ENCODE assay signal across 8 cellular contexts in genomic region chr4:48342559-48342878, GRCh38. TPM values are rescaled to one million over a fixed set of nuclear protein-coding genes. Genes with fewer than 3 reads are reported as not detected.
DNase-seq lines count a peak whose midpoint lies in the region; ATAC-seq and TF ChIP-seq lines count a peak whose summit lies in the region.

No MANE protein-coding gene starts in this region.

- DNase-seq in OCI-M1 (lab: John Stamatoyannopoulos, UW) (peak; percentile 34), natural killer cell (peak; percentile 31), NCI-H128 (lab: John Stamatoyannopoulos, UW; ENCODE audit: unreplicated experiment) (no peak), left lobe of liver (ENCODE audit: low spot score) (no peak), NCI-H2227 treated with DMSO at 0.1 percent for 48 hours (lab: John Stamatoyannopoulos, UW) (no peak)

- H3K27ac ChIP-seq in cingulate gyrus (ENCODE audit: low read depth, low read length): peak overlapping the region; percentile 80

- no peaks in the 10 kb centered on the region for H3K36me3 Mint-ChIP-seq in natural killer cell

- no peaks in the 10 kb centered on the region for H3K9me3 Mint-ChIP-seq in natural killer cell

- intact Hi-C loops in natural killer cell (cut with micrococcal nuclease): loop anchor here (2.0 to 5.0 kb wide), 2 partner anchors 215 to 428 kb away; partner anchors contain the start of gene NFXL1

- peak overlapping the region; percentile 93 to 98 for H3K27ac Mint-ChIP-seq in natural killer cell

- peak overlapping the region; percentile 92 for H3K4me3 ChIP-seq in GM08714 (ENCODE audit: low read length)

- TF ChIP-seq CTCF in natural killer cell (IDR thresholded peaks at IDR 0.05): no peak

- peak overlapping the region; percentile 93 for H3K4me3 Mint-ChIP-seq in natural killer cell

- no peaks in the 10 kb centered on the region for H3K27me3 Mint-ChIP-seq in natural killer cell (ENCODE audit: low read depth in 2 of 2)

- ATAC-seq in natural killer cell: peak in 1 of 3 donors; percentile 5
- no peak for ATAC-seq in HG03354 (IDR thresholded peaks at IDR 0.05; ENCODE audit: poor library complexity, severe bottlenecking, unreplicated experiment)
- no peak for ATAC-seq in left lobe of liver

- H3K4me1 Mint-ChIP-seq in natural killer cell: peaks cover 53 to 60% of the 10 kb centered on the region in 2 donors

RNA-seq across cellular contexts. Expression of gene SLAIN2, which starts 1.2 kb away (rescaled TPM):
- 100 to 1,000 TPM in 1 of 3 donors, 10 to 100 TPM in 2; 76.9 to 103 (median 98.5) TPM for total RNA-seq in natural killer cell
- total RNA-seq in left lobe of liver: 32.2 TPM

Comparison
In these comparisons a context has a peak if more than half of its experiments do, and no peak if none do; other contexts are left out.
1. DNase-seq: peak in OCI-M1 (single experiment) and natural killer cell (single experiment); none in NCI-H128 (single experiment), left lobe of liver (single experiment) and NCI-H2227 treated with DMSO at 0.1 percent for 48 hours (single experiment).